In genomic region chr2:134301099-134301970, GRCh38 we compare ENCODE assay signal across 9 cellular contexts. TPM values are rescaled to one million over a fixed set of nuclear protein-coding genes. Genes with fewer than 3 reads are reported as not detected.
DNase-seq lines count a peak whose midpoint lies in the region; ATAC-seq and TF ChIP-seq lines count a peak whose summit lies in the region.
"Had no signal": no experiment of that assay in that cellular context is flagged by ENCODE, and none has a peak within 500 bp of the region (broad histone marks: within the 10 kb centered on the region; RNA-seq: fewer than 3 reads in every experiment).

No MANE protein-coding gene starts in this region.

- no peak for ATAC-seq in GM18870 (IDR thresholded peaks at IDR 0.05; ENCODE audit: unreplicated experiment)

- H3K4me1 Mint-ChIP-seq in progenitor cell of endocrine pancreas (ENCODE audit: low read depth), result peaks cover 15% of the 10 kb centered on the region

- H3K27ac Mint-ChIP-seq in progenitor cell of endocrine pancreas, result peak overlapping the region; percentile 22
- H3K27ac Mint-ChIP-seq: T-helper 1 cell treated with Interleukin-12 subunit alpha and Interleukin-12 subunit beta and Interleukin-4 antibody, amounts not matched to agents 30 μg/mL and 1 μg/mL, for 36 hours had no signal

- H3K4me3 ChIP-seq in epithelial cell of esophagus (ENCODE audit: low read length), result no peak overlapping the region

- no peaks in the 10 kb centered on the region for H3K9me3 Mint-ChIP-seq in progenitor cell of endocrine pancreas (ENCODE audit: low read depth)
- H3K9me3 Mint-ChIP-seq: T-helper 1 cell treated with Interleukin-12 subunit alpha and Interleukin-12 subunit beta and Interleukin-4 antibody, amounts not matched to agents 30 μg/mL and 1 μg/mL, for 36 hours had no signal

- TF ChIP-seq CTCF in epithelial cell of esophagus (IDR thresholded peaks at IDR 0.05; ENCODE audit: insufficient read depth, low read depth, low read length, missing control alignments) (no peak), progenitor cell of endocrine pancreas (IDR thresholded peaks at IDR 0.05; ENCODE audit: unreplicated experiment) (no peak)

- peaks cover 10% of the 10 kb centered on the region for H3K36me3 Mint-ChIP-seq in progenitor cell of endocrine pancreas (ENCODE audit: insufficient read depth)

- no peaks in the 10 kb centered on the region for H3K27me3 Mint-ChIP-seq in progenitor cell of endocrine pancreas

- no peak overlapping the region for H3K4me3 Mint-ChIP-seq in progenitor cell of endocrine pancreas (ENCODE audit: low read depth)
- H3K4me3 Mint-ChIP-seq: T-helper 1 cell treated with Interleukin-12 subunit alpha and Interleukin-12 subunit beta and Interleukin-4 antibody, amounts not matched to agents 30 μg/mL and 1 μg/mL, for 36 hours had no signal

- DNase-seq in DMS 273 (lab: John Stamatoyannopoulos, UW; ENCODE audit: unreplicated experiment) (peak; percentile 18), DMS 273 treated with DMSO at 0.1 percent for 48 hours (lab: John Stamatoyannopoulos, UW) (no peak), RPMI7951 (ENCODE audit: low read depth) (peak; percentile 45), epithelial cell of esophagus (ENCODE audit: low read depth) (peak; percentile 66), progenitor cell of endocrine pancreas (ENCODE audit: low spot score, unreplicated experiment) (no peak), NCI-H1417 (lab: John Stamatoyannopoulos, UW) (no peak)
- no peak for DNase-seq in stimulated activated CD4-positive, alpha-beta T cell treated with anti-CD3 and anti-CD28 coated beads, Interleukin-4, amount 100 ng/mL, for 1 hour

RNA-seq across cellular contexts. Expression of gene MGAT5, which starts 47.5 kb away (rescaled TPM):
- 23.9 and 31.0 TPM in 2 replicates for total RNA-seq in RPMI7951 (2014; rRNA removed; shearing (Covaris generic))
- 106 and 110 TPM in 2 replicates for total RNA-seq in progenitor cell of endocrine pancreas

Comparison
In these comparisons a context has a peak if more than half of its experiments do, and no peak if none do; other contexts are left out.
1. DNase-seq: peak in DMS 273 (single experiment), RPMI7951 (single experiment) and epithelial cell of esophagus (single experiment); none in DMS 273 treated with DMSO at 0.1 percent for 48 hours (single experiment), progenitor cell of endocrine pancreas (single experiment), NCI-H1417 (0 of 3) and stimulated activated CD4-positive, alpha-beta T cell treated with anti-CD3 and anti-CD28 coated beads, Interleukin-4, amount 100 ng/mL, for 1 hour (single experiment).